ENCODE assay signal across 16 cellular contexts in genomic region chrX:2577844-2578444, GRCh38.
DNase-seq lines count a peak whose midpoint lies in the region; ATAC-seq and TF ChIP-seq lines count a peak whose summit lies in the region.
"Had no signal": no experiment of that assay in that cellular context is flagged by ENCODE, and none has a peak within 500 bp of the region (broad histone marks: within the 10 kb centered on the region; RNA-seq: fewer than 3 reads in every experiment).

No MANE protein-coding gene starts in this region.

- H2AFZ ChIP-seq in OCI-LY1 (ENCODE audit: low read length): no peak overlapping the region
- H2AFZ ChIP-seq in hepatocyte: no peak overlapping the region
- H2AFZ ChIP-seq: PC-9 had no signal

- intact Hi-C loops in activated T-helper 2 cell treated with anti-CD3 and anti-CD28 coated beads, Interferon-gamma antibody, Interleukin-2, Interleukin-4, amounts not matched to agents 10 μg/mL and 5 μg/mL and 100 μg/mL, durations not matched to agents 14 hours and 24 hours and 36 hours (cut with micrococcal nuclease): no loop called here

- H3K4me1 ChIP-seq in OCI-LY1 (ENCODE audit: insufficient read depth, low read length, severe bottlenecking) (peaks cover 45% of the 10 kb centered on the region), hepatocyte (ENCODE audit: insufficient read depth) (no peaks in the 10 kb centered on the region)
- H3K4me1 ChIP-seq: pancreas had no signal

- WGBS in hepatocyte (ENCODE audit: low lambda C conversion rate, missing lambda C conversion rate): 76% methylated on average over 15 of the region's 15 CpGs

- ATAC-seq in HG03039 (IDR thresholded peaks at IDR 0.05; ENCODE audit: unreplicated experiment): no peak
- ATAC-seq: pancreas had no signal

- no peak overlapping the region for H3K27ac Mint-ChIP-seq in activated T-helper 2 cell treated with anti-CD3 and anti-CD28 coated beads, Interferon-gamma antibody, Interleukin-2, Interleukin-4, amounts not matched to agents 10 μg/mL and 5 μg/mL and 100 μg/mL, durations not matched to agents 14 hours and 24 hours and 36 hours
- H3K27ac Mint-ChIP-seq: IgD-negative memory B cell had no signal

- H3K27me3 ChIP-seq in OCI-LY1 (ENCODE audit: insufficient read depth, low read length): no peaks in the 10 kb centered on the region
- peaks cover 19% of the 10 kb centered on the region for H3K27me3 ChIP-seq in hepatocyte

- H3K9me3 Mint-ChIP-seq in activated T-helper 2 cell treated with anti-CD3 and anti-CD28 coated beads, Interferon-gamma antibody, Interleukin-2, Interleukin-4, amounts not matched to agents 10 μg/mL and 5 μg/mL and 100 μg/mL, durations not matched to agents 14 hours and 24 hours and 36 hours: no peaks in the 10 kb centered on the region

- H3K27ac ChIP-seq in OCI-LY1 (ENCODE audit: low read depth, low read length, poor library complexity, severe bottlenecking) (peak overlapping the region; percentile 58), hepatocyte (peak overlapping the region; percentile 16)
- H3K27ac ChIP-seq: pancreas, PC-9 had no signal

- H3K9me3 ChIP-seq in OCI-LY1 (ENCODE audit: low read length) (no peaks in the 10 kb centered on the region), hepatocyte (ENCODE audit: low read depth) (no peaks in the 10 kb centered on the region)
- H3K9me3 ChIP-seq: pancreas had no signal

- 0 out of 2 replicates have a peak, but pooled peaks have one; percentile 10 for TF ChIP-seq CTCF in OCI-LY1 (IDR thresholded peaks at IDR 0.05; ENCODE audit: low read length)
- no peak for TF ChIP-seq CTCF in hepatocyte (IDR thresholded peaks at IDR 0.05; ENCODE audit: poor library complexity)
- no peak for TF ChIP-seq CTCF in GM13976 (IDR thresholded peaks at IDR 0.05; ENCODE audit: borderline replicate concordance, control extremely low read depth, extremely low read depth, insufficient read depth, missing control alignments)

- H3K4me3 Mint-ChIP-seq in activated T-helper 2 cell treated with anti-CD3 and anti-CD28 coated beads, Interferon-gamma antibody, Interleukin-2, Interleukin-4, amounts not matched to agents 10 μg/mL and 5 μg/mL and 100 μg/mL, durations not matched to agents 14 hours and 24 hours and 36 hours (ENCODE audit: low read depth): no peak overlapping the region
- H3K4me3 Mint-ChIP-seq: IgD-negative memory B cell had no signal

- no peaks in the 10 kb centered on the region for H3F3A ChIP-seq in OCI-LY1 (ENCODE audit: insufficient read depth, low read length)

- H4K20me1 ChIP-seq in OCI-LY1 (ENCODE audit: insufficient read depth, low read length): no peaks in the 10 kb centered on the region
- no peaks in the 10 kb centered on the region for H4K20me1 ChIP-seq in hepatocyte (ENCODE audit: insufficient read depth, poor library complexity, severe bottlenecking)

- no peaks in the 10 kb centered on the region for H3K79me2 ChIP-seq in OCI-LY1 (ENCODE audit: insufficient read depth, low read length)
- H3K79me2 ChIP-seq in hepatocyte: no peaks in the 10 kb centered on the region

- H3K4me3 ChIP-seq in OCI-LY1 (ENCODE audit: low read depth, low read length, poor library complexity, severe bottlenecking) (no peak overlapping the region), hepatocyte (no peak overlapping the region)
- H3K4me3 ChIP-seq: lung, pancreas, PC-9 had no signal

- H3K36me3 ChIP-seq in OCI-LY1 (ENCODE audit: insufficient read depth, low read length): no peaks in the 10 kb centered on the region
- H3K36me3 ChIP-seq in hepatocyte (replicated peaks; ENCODE audit: insufficient read depth, low read depth): no peaks in the 10 kb centered on the region
- H3K36me3 ChIP-seq: pancreas had no signal

- in situ Hi-C loops in GM13976 (cut with MboI; ENCODE audit: low sequenced_read_pairs, unreplicated experiment): no loop called here

- no peaks in the 10 kb centered on the region for H3K36me3 Mint-ChIP-seq in activated T-helper 2 cell treated with anti-CD3 and anti-CD28 coated beads, Interferon-gamma antibody, Interleukin-2, Interleukin-4, amounts not matched to agents 10 μg/mL and 5 μg/mL and 100 μg/mL, durations not matched to agents 14 hours and 24 hours and 36 hours (ENCODE audit: low read depth)

- peaks cover 4% of the 10 kb centered on the region for H3K4me1 Mint-ChIP-seq in activated T-helper 2 cell treated with anti-CD3 and anti-CD28 coated beads, Interferon-gamma antibody, Interleukin-2, Interleukin-4, amounts not matched to agents 10 μg/mL and 5 μg/mL and 100 μg/mL, durations not matched to agents 14 hours and 24 hours and 36 hours (ENCODE audit: low read depth)

- peak; percentile 8 for DNase-seq in stimulated activated CD4-positive, alpha-beta T cell treated with anti-CD3 and anti-CD28 coated beads, Interleukin-15, amount 100 ng/mL, for 24 hours
- DNase-seq in stimulated activated CD4-positive, alpha-beta T cell treated with anti-CD3 and anti-CD28 coated beads, Interleukin-2, amount 100 ng/mL, for 24 hours: no peak
- DNase-seq in hepatocyte (ENCODE audit: low spot score) (no peak), stromal cell of bone marrow (ENCODE audit: low read depth) (peak; percentile 41), GM13976 (ENCODE audit: low spot score) (no peak)
- no peak for DNase-seq in activated T-helper 2 cell treated with anti-CD3 and anti-CD28 coated beads, Interferon-gamma antibody, Interleukin-2, Interleukin-4, amounts not matched to agents 10 μg/mL and 5 μg/mL and 100 μg/mL, durations not matched to agents 14 hours and 24 hours and 36 hours (ENCODE audit: low spot score)
- DNase-seq: activated CD4-positive, CD25-positive, alpha-beta regulatory T cell; NCI-H510A; pancreas; PC-9; stimulated activated CD4-positive, alpha-beta T cell treated with anti-CD3 and anti-CD28 coated beads, Interleukin-12 subunit alpha, Interleukin-12 subunit beta, amount 100 ng/mL, for 4 hours; T-helper 1 cell had no signal

- H3K9me2 ChIP-seq in OCI-LY1 (ENCODE audit: low read depth, low read length) (no peaks in the 10 kb centered on the region), hepatocyte (replicated peaks; ENCODE audit: insufficient read depth) (no peaks in the 10 kb centered on the region)

- H3K4me2 ChIP-seq in OCI-LY1 (ENCODE audit: low read length) (peak overlapping the region; percentile 53; the same call in 1 of the 2 replicates), hepatocyte (no peak overlapping the region)
- H3K4me2 ChIP-seq: PC-9 had no signal

- peak overlapping the region; percentile 10; the same call in 1 of the 2 replicates for H3K9ac ChIP-seq in OCI-LY1 (ENCODE audit: low read length)

- peaks cover 19% of the 10 kb centered on the region for H3K27me3 Mint-ChIP-seq in activated T-helper 2 cell treated with anti-CD3 and anti-CD28 coated beads, Interferon-gamma antibody, Interleukin-2, Interleukin-4, amounts not matched to agents 10 μg/mL and 5 μg/mL and 100 μg/mL, durations not matched to agents 14 hours and 24 hours and 36 hours (ENCODE audit: low read depth)

Comparison
In these comparisons a context has a peak if more than half of its experiments do, and no peak if none do; other contexts are left out.
1. DNase-seq: peak in stimulated activated CD4-positive, alpha-beta T cell treated with anti-CD3 and anti-CD28 coated beads, Interleukin-15, amount 100 ng/mL, for 24 hours (single experiment) and stromal cell of bone marrow (single experiment); none in stimulated activated CD4-positive, alpha-beta T cell treated with anti-CD3 and anti-CD28 coated beads, Interleukin-2, amount 100 ng/mL, for 24 hours (0 of 2), hepatocyte (single experiment), activated T-helper 2 cell treated with anti-CD3 and anti-CD28 coated beads, Interferon-gamma antibody, Interleukin-2, Interleukin-4, amounts not matched to agents 10 μg/mL and 5 μg/mL and 100 μg/mL, durations not matched to agents 14 hours and 24 hours and 36 hours (single experiment) and GM13976 (single experiment).